In genomic region chr7:119175916-119176627, GRCh38 we compare ENCODE assay signal across 8 cellular contexts.
A peak's percentile ranks its signal among the peaks of the same experiment; 100 is the strongest.
DNase-seq lines count a peak whose midpoint lies in the region; ATAC-seq and TF ChIP-seq lines count a peak whose summit lies in the region.

No MANE protein-coding gene starts in this region.

- ATAC-seq in GM19035 (IDR thresholded peaks at IDR 0.05; ENCODE audit: unreplicated experiment) (peak; percentile 84), HG03442 (IDR thresholded peaks at IDR 0.05; ENCODE audit: unreplicated experiment) (peak; percentile 77)

- no peaks in the 10 kb centered on the region for H3K9me3 ChIP-seq in adrenal gland (replicated peaks in 1 of 3)

- TF ChIP-seq POLR2A in adrenal gland (IDR thresholded peaks at IDR 0.05), result no peak

- H3K4me1 ChIP-seq in adrenal gland (replicated peaks in 1 of 2), result no peaks in the 10 kb centered on the region

- no peaks in the 10 kb centered on the region for H3K27me3 ChIP-seq in adrenal gland

- H3K4me3 ChIP-seq in adrenal gland, result no peak overlapping the region

- DNase-seq in COR-L47 (lab: John Stamatoyannopoulos, UW) (peak; percentile 76), NCI-H446 (lab: John Stamatoyannopoulos, UW) (peak; percentile 64 to 83), adrenal gland (peak; percentile 33 to 71 (median 54)), iPS DF 4.7 (ENCODE audit: extremely low read depth, low spot score) (peak; percentile 93), superior temporal gyrus (ENCODE audit: extremely low spot score) (peak; percentile 89), activated gamma-delta T cell treated with Interleukin-2 at 50 U/mL for 16 hours (no peak)

- peak; percentile 33 to 78 (median 59) for TF ChIP-seq CTCF in adrenal gland (IDR thresholded peaks at IDR 0.05)

- no peaks in the 10 kb centered on the region for H3K36me3 ChIP-seq in adrenal gland (replicated peaks in 1 of 2)

- H3K27ac ChIP-seq in adrenal gland, result no peak overlapping the region

- WGBS in adrenal gland, 4 donors, result 10 to 11% (median 10%) methylated on average over 6 of the region's 6 CpGs

- intact Hi-C loops in adrenal gland (cut with DNase I), result no loop called here
